Comparison of ENCODE assay signal across 8 cellular contexts in genomic region chr1:179883040-179883501, GRCh38. TPM values are rescaled to one million over a fixed set of nuclear protein-coding genes. Genes with fewer than 3 reads are reported as not detected.
DNase-seq lines count a peak whose midpoint lies in the region; ATAC-seq, FAIRE-seq and TF ChIP-seq lines count a peak whose summit lies in the region.

No MANE protein-coding gene starts in this region.

- H3K4me1 ChIP-seq in right cardiac atrium (ENCODE audit: control insufficient read depth, insufficient read depth, low read length), result no peaks in the 10 kb centered on the region

- peak; percentile 66 for DNase-seq in activated naive CD4-positive, alpha-beta T cell treated with anti-CD3 and anti-CD28 coated beads, Interleukin-2, amount 10 ng/mL, durations not matched to agents 7 days and 5 days
- no peak for DNase-seq in activated naive CD4-positive, alpha-beta T cell treated with Interleukin-2 at 50 U/mL for 16 hours
- DNase-seq in activated CD4-positive, alpha-beta memory T cell treated with anti-CD3 and anti-CD28 coated beads, Interleukin-2, amount 10 ng/mL, durations not matched to agents 7 days and 5 days, result no peak
- peak in 1 of 3 donors; percentile 84 for DNase-seq in right cardiac atrium
- DNase-seq in NCI-H226, result no peak
- no peak for DNase-seq in D721Med (ENCODE audit: insufficient read length, low spot score)

- H3K27ac Mint-ChIP-seq in activated naive CD4-positive, alpha-beta T cell treated with anti-CD3 and anti-CD28 coated beads, Interleukin-2, amount 10 ng/mL, durations not matched to agents 7 days and 5 days, result peak overlapping the region; percentile 100
- H3K27ac Mint-ChIP-seq in activated CD4-positive, alpha-beta memory T cell treated with anti-CD3 and anti-CD28 coated beads, Interleukin-2, amount 10 ng/mL, durations not matched to agents 7 days and 5 days, result peak overlapping the region; percentile 99

- under 1% methylated on average over 23 of the region's 23 CpGs for WGBS in right cardiac atrium

- H3K27me3 ChIP-seq in right cardiac atrium (ENCODE audit: control insufficient read depth, insufficient read depth), result no peaks in the 10 kb centered on the region

- H3K4me3 ChIP-seq in right cardiac atrium (ENCODE audit: low read length) (peak overlapping the region; percentile 64), skin epidermis (peak overlapping the region; percentile 65 to 88 (median 81))

- peaks cover 16% of the 10 kb centered on the region for H3K36me3 Mint-ChIP-seq in activated naive CD4-positive, alpha-beta T cell treated with anti-CD3 and anti-CD28 coated beads, Interleukin-2, amount 10 ng/mL, durations not matched to agents 7 days and 5 days
- H3K36me3 Mint-ChIP-seq in activated CD4-positive, alpha-beta memory T cell treated with anti-CD3 and anti-CD28 coated beads, Interleukin-2, amount 10 ng/mL, durations not matched to agents 7 days and 5 days (ENCODE audit: low read depth), result peaks cover 39% of the 10 kb centered on the region

- H3K27me3 Mint-ChIP-seq in activated naive CD4-positive, alpha-beta T cell treated with anti-CD3 and anti-CD28 coated beads, Interleukin-2, amount 10 ng/mL, durations not matched to agents 7 days and 5 days, result no peaks in the 10 kb centered on the region
- no peaks in the 10 kb centered on the region for H3K27me3 Mint-ChIP-seq in activated CD4-positive, alpha-beta memory T cell treated with anti-CD3 and anti-CD28 coated beads, Interleukin-2, amount 10 ng/mL, durations not matched to agents 7 days and 5 days

- H3K27ac ChIP-seq in right cardiac atrium (ENCODE audit: low read length) (peak overlapping the region; percentile 84), skin epidermis (peak overlapping the region; percentile 83 to 100 (median 99))

- peak overlapping the region; percentile 94 for H3K4me3 Mint-ChIP-seq in activated naive CD4-positive, alpha-beta T cell treated with anti-CD3 and anti-CD28 coated beads, Interleukin-2, amount 10 ng/mL, durations not matched to agents 7 days and 5 days
- H3K4me3 Mint-ChIP-seq in activated CD4-positive, alpha-beta memory T cell treated with anti-CD3 and anti-CD28 coated beads, Interleukin-2, amount 10 ng/mL, durations not matched to agents 7 days and 5 days, result peak overlapping the region; percentile 92

- POLR2A ChIA-PET in activated CD4-positive, alpha-beta memory T cell treated with anti-CD3 and anti-CD28 coated beads, Interleukin-2, amount 10 ng/mL, durations not matched to agents 7 days and 5 days (lab: Charles Lee), result interaction anchor here (0.8 to 5.1 kb wide), 20 partner anchors 8 to 620 kb away, joined by 3 to 90 read pairs (median 5); partner anchors contain the start of genes ACBD6, CEP350 and QSOX1

- peak; percentile 12 for ATAC-seq in HG03175 (IDR thresholded peaks at IDR 0.05; ENCODE audit: unreplicated experiment)
- ATAC-seq in right cardiac atrium, result peak in 1 of 2 donors; percentile 62

- intact Hi-C loops in right cardiac atrium (cut with DNase I), result loop anchor here in 1 of 4 donors (10.0 kb wide), 1 partner anchor 72 kb away; the partner anchor contains the start of gene CEP350

- peaks cover 55% of the 10 kb centered on the region for H3K4me1 Mint-ChIP-seq in activated naive CD4-positive, alpha-beta T cell treated with anti-CD3 and anti-CD28 coated beads, Interleukin-2, amount 10 ng/mL, durations not matched to agents 7 days and 5 days
- peaks cover 60% of the 10 kb centered on the region for H3K4me1 Mint-ChIP-seq in activated CD4-positive, alpha-beta memory T cell treated with anti-CD3 and anti-CD28 coated beads, Interleukin-2, amount 10 ng/mL, durations not matched to agents 7 days and 5 days

- no peaks in the 10 kb centered on the region for H3K9me3 ChIP-seq in right cardiac atrium (ENCODE audit: control insufficient read depth, low read length)

- FAIRE-seq in D721Med (lab: Jason Lieb, UNC), result no peak

- H3K9me3 Mint-ChIP-seq in activated naive CD4-positive, alpha-beta T cell treated with anti-CD3 and anti-CD28 coated beads, Interleukin-2, amount 10 ng/mL, durations not matched to agents 7 days and 5 days, result no peaks in the 10 kb centered on the region
- H3K9me3 Mint-ChIP-seq in activated CD4-positive, alpha-beta memory T cell treated with anti-CD3 and anti-CD28 coated beads, Interleukin-2, amount 10 ng/mL, durations not matched to agents 7 days and 5 days, result no peaks in the 10 kb centered on the region

- CTCF ChIA-PET in activated naive CD4-positive, alpha-beta T cell treated with anti-CD3 and anti-CD28 coated beads, Interleukin-2, amount 10 ng/mL, durations not matched to agents 7 days and 5 days (lab: Charles Lee), result interaction anchor here (0.9 to 1.9 kb wide), 2 partner anchors 15 to 71 kb away, joined by 4 to 6 read pairs; partner anchors contain the start of gene CEP350
- CTCF ChIA-PET in activated CD4-positive, alpha-beta memory T cell treated with anti-CD3 and anti-CD28 coated beads, Interleukin-2, amount 10 ng/mL, durations not matched to agents 7 days and 5 days (lab: Charles Lee), result interaction anchor here (0.8 to 2.2 kb wide), 6 partner anchors 15 to 298 kb away, joined by 3 to 9 read pairs (median 4); partner anchors contain the start of gene CEP350

- no peak for TF ChIP-seq CTCF in D721Med (IDR thresholded peaks at IDR 0.05; ENCODE audit: insufficient read depth, missing control alignments)

RNA-seq across cellular contexts. Expression of gene TOR1AIP1, which starts 1.0 kb away (rescaled TPM):
- total RNA-seq in activated CD4-positive, alpha-beta memory T cell treated with anti-CD3 and anti-CD28 coated beads, Interleukin-2, amount 10 ng/mL, durations not matched to agents 7 days and 5 days, result 10 to 100 TPM; 84.8 to 88.5 TPM
- 10 to 100 TPM; 59.8 to 65.9 (median 65.4) TPM for total RNA-seq in right cardiac atrium
- polyA plus RNA-seq in right cardiac atrium, result 31.6 TPM

RNA-seq across cellular contexts. Expression of gene TOR1AIP2, which starts 5.5 kb away (rescaled TPM):
- total RNA-seq in activated CD4-positive, alpha-beta memory T cell treated with anti-CD3 and anti-CD28 coated beads, Interleukin-2, amount 10 ng/mL, durations not matched to agents 7 days and 5 days, result 10 to 100 TPM; 44.5 to 45.7 TPM
- 10 to 100 TPM; 40.1 to 52.2 (median 48.2) TPM for total RNA-seq in right cardiac atrium
- polyA plus RNA-seq in right cardiac atrium, result 11.0 TPM
